8 cellular contexts compared by ENCODE assay signal in the genomic region with DNA sequence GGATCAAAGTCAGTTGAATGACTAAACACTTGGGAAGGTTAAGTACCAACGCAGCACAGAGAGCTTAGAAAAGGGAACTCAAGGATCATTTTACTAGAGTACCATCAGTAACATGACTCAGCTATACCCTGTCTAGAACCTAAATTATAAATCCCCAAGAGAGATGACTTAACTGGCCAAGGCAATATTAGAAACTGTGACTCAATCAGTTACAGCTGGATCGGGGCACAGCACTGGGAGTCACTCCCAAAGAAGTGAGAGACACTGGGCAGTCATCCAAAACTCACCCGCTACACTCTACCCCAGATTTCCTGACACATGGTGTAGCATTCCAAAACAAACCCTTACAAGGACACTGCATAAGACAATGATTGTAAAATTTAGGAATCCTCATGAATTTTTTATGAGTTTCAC. TPM values are rescaled to one million over a fixed set of nuclear protein-coding genes. Genes with fewer than 3 reads are reported as not detected.
DNase-seq lines count a peak whose midpoint lies in the region; ATAC-seq and TF ChIP-seq lines count a peak whose summit lies in the region.

No MANE protein-coding gene starts in this region.

- no TSS peak for BruUV-seq in mammary epithelial cell (replicated peaks; lab: Mats Ljungman, UMichigan)

- H2AFZ ChIP-seq in mammary epithelial cell (ENCODE audit: low read depth, low read length): no peak overlapping the region

- DNase-seq in AG10803 (ENCODE audit: low read depth) (peak; percentile 100), NCI-H524 (lab: John Stamatoyannopoulos, UW) (peak; percentile 60 to 81), mammary epithelial cell (peak; percentile 99), kidney glomerular epithelial cell (lab: John Stamatoyannopoulos, UW) (peak; percentile 94), T-helper 2 cell (no peak), NCI-H526 treated with DMSO at 0.1 percent for 48 hours (lab: John Stamatoyannopoulos, UW) (no peak)

- WGBS in mammary epithelial cell (ENCODE audit: low coverage, missing lambda C conversion rate): 4% methylated on average over 3 of the region's 3 CpGs

- in situ Hi-C loops in mammary epithelial cell (cut with MboI; ENCODE audit: low sequenced_read_pairs in 2 of 2): no loop called here

- H3K36me3 ChIP-seq in mammary epithelial cell (ENCODE audit: insufficient read depth, low read length) (peaks cover 21% of the 10 kb centered on the region), subcutaneous abdominal adipose tissue (ENCODE audit: control insufficient read depth in 5 of 5, insufficient read depth in 5 of 5, low read length in 5 of 5) (peaks cover 11 to 19% (median 17%) of the 10 kb centered on the region in 5 donors)

- H3K27me3 ChIP-seq in mammary epithelial cell (ENCODE audit: insufficient read depth, low read length): no peaks in the 10 kb centered on the region
- no peaks in the 10 kb centered on the region for H3K27me3 ChIP-seq in subcutaneous abdominal adipose tissue (ENCODE audit: control insufficient read depth in 5 of 5, insufficient read depth in 4 of 5, low read length in 5 of 5)

- ATAC-seq in GM21423 (IDR thresholded peaks at IDR 0.05; ENCODE audit: unreplicated experiment): peak; percentile 63

- dilution Hi-C loops in mammary epithelial cell (cut with HindIII; ENCODE audit: low sequenced_read_pairs): no loop called here

- H3K4me3 ChIP-seq in AG10803 (ENCODE audit: low read length) (no peak overlapping the region), mammary epithelial cell (replicated peaks in 1 of 3; ENCODE audit: insufficient read depth in 1 of 3, low read depth in 2 of 3, low read length in 3 of 3) (no peak overlapping the region), subcutaneous abdominal adipose tissue (ENCODE audit: low read depth in 1 of 5, low read length in 5 of 5) (no peak overlapping the region)

- H3K79me2 ChIP-seq in mammary epithelial cell (ENCODE audit: insufficient read depth, low read length): peaks cover 93% of the 10 kb centered on the region

- H3K9me3 ChIP-seq in mammary epithelial cell (replicated peaks; ENCODE audit: insufficient read depth, low read length) (no peaks in the 10 kb centered on the region), subcutaneous abdominal adipose tissue (ENCODE audit: control insufficient read depth in 5 of 5, low read length in 5 of 5) (no peaks in the 10 kb centered on the region)

- peak overlapping the region; percentile 68 for H3K27ac ChIP-seq in mammary epithelial cell (ENCODE audit: insufficient read depth, low read depth, low read length)
- peak overlapping the region; percentile 92 for H3K27ac ChIP-seq in subcutaneous abdominal adipose tissue (ENCODE audit: low read depth, low read length)

- intact Hi-C loops in mammary epithelial cell (cut with micrococcal nuclease): loop anchor here (1.0 to 5.0 kb wide), 3 partner anchors 18 to 304 kb away; partner anchors contain the start of genes GPR17, IWS1 and WDR33

- TF ChIP-seq CTCF in AG10803 (conservative IDR thresholded peaks at IDR 0.05; ENCODE audit: low read length) (no peak), mammary epithelial cell (conservative IDR thresholded peaks at IDR 0.05 in 1 of 2, IDR thresholded peaks at IDR 0.05 in 1 of 2; ENCODE audit: extremely low read depth in 1 of 2, insufficient read depth in 1 of 2, low read depth in 1 of 2, low read length in 2 of 2) (no peak)

- no peak overlapping the region for H3K9ac ChIP-seq in mammary epithelial cell (ENCODE audit: insufficient read depth, low read length)
- H3K9ac ChIP-seq in subcutaneous abdominal adipose tissue (ENCODE audit: low read length in 5 of 5): peak overlapping the region in 2 of 5 donors; percentile 66 to 71

- H3K4me1 ChIP-seq in mammary epithelial cell (ENCODE audit: insufficient read depth, low read length) (peaks cover 16% of the 10 kb centered on the region), subcutaneous abdominal adipose tissue (ENCODE audit: control insufficient read depth in 5 of 5, insufficient read depth in 5 of 5, low read length in 5 of 5) (peaks cover 5 to 33% (median 24%) of the 10 kb centered on the region in 5 donors)

- H4K20me1 ChIP-seq in mammary epithelial cell (ENCODE audit: insufficient read depth, low read length): peaks cover 2% of the 10 kb centered on the region

- H3K4me2 ChIP-seq in mammary epithelial cell (ENCODE audit: insufficient read depth, low read depth, low read length): peak overlapping the region; percentile 51

- CTCF ChIA-PET in mammary epithelial cell (lab: Charles Lee; ENCODE audit: low non-redundant PET): interaction anchor here (0.6 kb wide), 2 partner anchors 141 to 167 kb away, joined by 3 read pairs; no protein-coding TSS in a partner anchor

RNA-seq across cellular contexts. Expression of gene IWS1, which starts 17.7 kb away (rescaled TPM):
- 10 to 100 TPM; 24.7 to 52.5 TPM for total RNA-seq in mammary epithelial cell
- 30.9 TPM for polyA plus RNA-seq in mammary epithelial cell
- polyA minus RNA-seq in mammary epithelial cell: 74.0 TPM

RNA-seq across cellular contexts. Expression of gene MYO7B, which starts 26.9 kb away (rescaled TPM):
- total RNA-seq in mammary epithelial cell: not detected
- not detected for polyA plus RNA-seq in mammary epithelial cell
- polyA minus RNA-seq in mammary epithelial cell: not detected

Comparison
In these comparisons a context has a peak if more than half of its experiments do, and no peak if none do; other contexts are left out.
1. DNase-seq: peak in AG10803 (single experiment), NCI-H524 (2 of 2), mammary epithelial cell (single experiment) and kidney glomerular epithelial cell (single experiment); none in T-helper 2 cell (0 of 5) and NCI-H526 treated with DMSO at 0.1 percent for 48 hours (single experiment).